ENCODE assay signal across 8 cellular contexts in genomic region chr1:84090447-84091244, GRCh38. TPM values are rescaled to one million over a fixed set of nuclear protein-coding genes. Genes with fewer than 3 reads are reported as not detected.
A peak's percentile ranks its signal among the peaks of the same experiment; 100 is the strongest.
DNase-seq lines count a peak whose midpoint lies in the region; ATAC-seq, FAIRE-seq and TF ChIP-seq lines count a peak whose summit lies in the region.
"Had no signal": no experiment of that assay in that cellular context is flagged by ENCODE, and none has a peak within 500 bp of the region (broad histone marks: within the 10 kb centered on the region; RNA-seq: fewer than 3 reads in every experiment).

No MANE protein-coding gene starts in this region.

- TF ChIP-seq POLR2A in H54 (IDR thresholded peaks at IDR 0.05; ENCODE audit: low read depth, low read length): no peak

- H3K27me3 Mint-ChIP-seq in memory B cell: no peaks in the 10 kb centered on the region

- H3K4me3 ChIP-seq in kidney (ENCODE audit: low read length in 2 of 2): no peak overlapping the region

- no peaks in the 10 kb centered on the region for H3K36me3 ChIP-seq in kidney (ENCODE audit: control insufficient read depth in 1 of 2, insufficient read depth in 2 of 2, low read length in 2 of 2)

- no peaks in the 10 kb centered on the region for H3K9me3 Mint-ChIP-seq in memory B cell

- H3K27ac Mint-ChIP-seq in memory B cell: peak overlapping the region; percentile 3

- no peak for DNase-seq in H54 (ENCODE audit: insufficient read length, low spot score)
- peak; percentile 77 for DNase-seq in NCI-H510A (lab: John Stamatoyannopoulos, UW)
- peak in 1 of 2 donors; percentile 16 for DNase-seq in memory B cell (ENCODE audit: low spot score in 2 of 2)
- no peak for DNase-seq in kidney
- DNase-seq in NAMALWA (ENCODE audit: low spot score): no peak
- no peak for DNase-seq in HCEC 1CT

- ATAC-seq in GM18861 (IDR thresholded peaks at IDR 0.05; ENCODE audit: unreplicated experiment) (peak; percentile 59), memory B cell (ENCODE audit: low read depth) (peak; percentile 87)

- no peak for TF ChIP-seq CTCF in kidney (IDR thresholded peaks at IDR 0.05; ENCODE audit: borderline replicate concordance, extremely low read depth, insufficient read depth)

- no peaks in the 10 kb centered on the region for H3K9me3 ChIP-seq in kidney (ENCODE audit: control insufficient read depth in 1 of 2, low read length in 2 of 2)

- peak; percentile 78 for FAIRE-seq in H54 (lab: Jason Lieb, UNC)
- no peak for FAIRE-seq in kidney (lab: Jason Lieb, UNC)

- H3K4me1 Mint-ChIP-seq in memory B cell: peaks cover 17% of the 10 kb centered on the region

- intact Hi-C loops in kidney (cut with DNase I): no loop called here

- H3K36me3 Mint-ChIP-seq in memory B cell: peaks cover 5% of the 10 kb centered on the region

- no peaks in the 10 kb centered on the region for H3K4me1 ChIP-seq in kidney (ENCODE audit: control insufficient read depth in 1 of 2, insufficient read depth in 1 of 2, low read depth in 1 of 2, low read length in 2 of 2)

- no peak overlapping the region for H3K27ac ChIP-seq in kidney (ENCODE audit: low read depth in 2 of 2, low read length in 2 of 2)
- H3K27ac ChIP-seq: HL-60 had no signal

- no peak overlapping the region for H3K9ac ChIP-seq in kidney (ENCODE audit: low read length in 2 of 2)

- H3K4me3 Mint-ChIP-seq in memory B cell: peak overlapping the region; percentile 64

RNA-seq across cellular contexts. Expression of gene PRKACB, which starts 53.4 kb away (rescaled TPM):
- 52.5 TPM for total RNA-seq in kidney
- 22.4 TPM for polyA plus RNA-seq in kidney (ENCODE audit: insufficient read depth, low read depth, low replicate concordance)
